In the genomic region with DNA sequence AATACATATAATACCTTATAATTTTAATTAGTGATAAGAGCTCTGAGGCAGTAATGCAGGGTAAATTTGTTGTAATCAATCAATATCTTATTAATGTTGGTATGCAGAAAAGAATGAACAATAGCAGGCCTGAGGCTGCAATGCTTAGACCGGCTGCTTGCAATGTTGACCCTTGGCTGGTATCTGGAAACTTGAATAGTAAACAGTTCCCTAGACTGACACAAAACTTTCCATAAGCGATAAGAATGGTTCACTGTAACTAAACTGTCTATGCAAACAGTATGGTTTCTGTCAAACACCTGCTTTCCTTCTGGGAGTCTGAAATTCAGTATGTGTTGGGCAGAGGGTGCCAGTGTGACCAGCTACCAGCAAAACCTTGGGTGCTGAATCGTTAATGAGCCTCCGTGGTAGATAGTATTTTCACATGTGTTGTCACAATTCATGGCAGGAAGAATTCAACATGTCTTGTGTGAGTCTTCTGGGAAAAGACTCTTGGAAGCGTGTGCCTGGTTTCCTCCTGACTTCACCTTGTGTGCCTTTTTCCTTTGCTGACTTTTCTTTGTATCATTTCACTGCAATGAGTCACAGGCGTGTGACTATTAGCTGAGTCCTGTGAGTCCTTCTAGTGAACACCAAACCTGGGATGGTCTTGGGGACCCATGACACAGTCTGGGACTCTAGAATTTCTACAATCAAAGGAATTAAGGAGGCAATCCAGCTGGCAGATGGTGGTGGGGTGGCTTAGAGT, we compare ENCODE assay signal across 1 cellular context.
TF ChIP-seq lines count a peak whose summit lies in the region.

No MANE protein-coding gene starts in this region.

TF ChIP-seq in GM23338, 12 proteins besides CTCF, POLR2A, EP300 and RAD21:
- TF ChIP-seq, protein P1, sequence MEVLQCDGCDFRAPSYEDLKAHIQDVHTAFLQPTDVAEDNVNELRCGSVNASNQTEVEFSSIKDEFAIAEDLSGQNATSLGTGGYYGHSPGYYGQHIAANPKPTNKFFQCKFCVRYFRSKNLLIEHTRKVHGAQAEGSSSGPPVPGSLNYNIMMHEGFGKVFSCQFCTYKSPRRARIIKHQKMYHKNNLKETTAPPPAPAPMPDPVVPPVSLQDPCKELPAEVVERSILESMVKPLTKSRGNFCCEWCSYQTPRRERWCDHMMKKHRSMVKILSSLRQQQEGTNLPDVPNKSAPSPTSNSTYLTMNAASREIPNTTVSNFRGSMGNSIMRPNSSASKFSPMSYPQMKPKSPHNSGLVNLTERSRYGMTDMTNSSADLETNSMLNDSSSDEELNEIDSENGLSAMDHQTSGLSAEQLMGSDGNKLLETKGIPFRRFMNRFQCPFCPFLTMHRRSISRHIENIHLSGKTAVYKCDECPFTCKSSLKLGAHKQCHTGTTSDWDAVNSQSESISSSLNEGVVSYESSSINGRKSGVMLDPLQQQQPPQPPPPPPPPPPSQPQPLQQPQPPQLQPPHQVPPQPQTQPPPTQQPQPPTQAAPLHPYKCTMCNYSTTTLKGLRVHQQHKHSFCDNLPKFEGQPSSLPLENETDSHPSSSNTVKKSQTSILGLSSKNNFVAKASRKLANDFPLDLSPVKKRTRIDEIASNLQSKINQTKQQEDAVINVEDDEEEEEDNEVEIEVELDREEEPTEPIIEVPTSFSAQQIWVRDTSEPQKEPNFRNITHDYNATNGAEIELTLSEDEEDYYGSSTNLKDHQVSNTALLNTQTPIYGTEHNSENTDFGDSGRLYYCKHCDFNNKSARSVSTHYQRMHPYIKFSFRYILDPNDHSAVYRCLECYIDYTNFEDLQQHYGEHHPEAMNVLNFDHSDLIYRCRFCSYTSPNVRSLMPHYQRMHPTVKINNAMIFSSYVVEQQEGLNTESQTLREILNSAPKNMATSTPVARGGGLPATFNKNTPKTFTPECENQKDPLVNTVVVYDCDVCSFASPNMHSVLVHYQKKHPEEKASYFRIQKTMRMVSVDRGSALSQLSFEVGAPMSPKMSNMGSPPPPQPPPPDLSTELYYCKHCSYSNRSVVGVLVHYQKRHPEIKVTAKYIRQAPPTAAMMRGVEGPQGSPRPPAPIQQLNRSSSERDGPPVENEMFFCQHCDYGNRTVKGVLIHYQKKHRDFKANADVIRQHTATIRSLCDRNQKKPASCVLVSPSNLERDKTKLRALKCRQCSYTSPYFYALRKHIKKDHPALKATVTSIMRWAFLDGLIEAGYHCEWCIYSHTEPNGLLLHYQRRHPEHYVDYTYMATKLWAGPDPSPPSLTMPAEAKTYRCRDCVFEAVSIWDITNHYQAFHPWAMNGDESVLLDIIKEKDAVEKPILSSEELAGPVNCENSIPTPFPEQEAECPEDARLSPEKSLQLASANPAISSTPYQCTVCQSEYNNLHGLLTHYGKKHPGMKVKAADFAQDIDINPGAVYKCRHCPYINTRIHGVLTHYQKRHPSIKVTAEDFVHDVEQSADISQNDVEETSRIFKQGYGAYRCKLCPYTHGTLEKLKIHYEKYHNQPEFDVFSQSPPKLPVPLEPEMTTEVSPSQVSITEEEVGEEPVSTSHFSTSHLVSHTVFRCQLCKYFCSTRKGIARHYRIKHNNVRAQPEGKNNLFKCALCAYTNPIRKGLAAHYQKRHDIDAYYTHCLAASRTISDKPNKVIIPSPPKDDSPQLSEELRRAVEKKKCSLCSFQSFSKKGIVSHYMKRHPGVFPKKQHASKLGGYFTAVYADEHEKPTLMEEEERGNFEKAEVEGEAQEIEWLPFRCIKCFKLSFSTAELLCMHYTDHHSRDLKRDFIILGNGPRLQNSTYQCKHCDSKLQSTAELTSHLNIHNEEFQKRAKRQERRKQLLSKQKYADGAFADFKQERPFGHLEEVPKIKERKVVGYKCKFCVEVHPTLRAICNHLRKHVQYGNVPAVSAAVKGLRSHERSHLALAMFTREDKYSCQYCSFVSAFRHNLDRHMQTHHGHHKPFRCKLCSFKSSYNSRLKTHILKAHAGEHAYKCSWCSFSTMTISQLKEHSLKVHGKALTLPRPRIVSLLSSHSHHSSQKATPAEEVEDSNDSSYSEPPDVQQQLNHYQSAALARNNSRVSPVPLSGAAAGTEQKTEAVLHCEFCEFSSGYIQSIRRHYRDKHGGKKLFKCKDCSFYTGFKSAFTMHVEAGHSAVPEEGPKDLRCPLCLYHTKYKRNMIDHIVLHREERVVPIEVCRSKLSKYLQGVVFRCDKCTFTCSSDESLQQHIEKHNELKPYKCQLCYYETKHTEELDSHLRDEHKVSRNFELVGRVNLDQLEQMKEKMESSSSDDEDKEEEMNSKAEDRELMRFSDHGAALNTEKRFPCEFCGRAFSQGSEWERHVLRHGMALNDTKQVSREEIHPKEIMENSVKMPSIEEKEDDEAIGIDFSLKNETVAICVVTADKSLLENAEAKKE (CRISPR knock-in tag; IDR thresholded peaks at IDR 0.05) = no peak
- TF ChIP-seq EZH2phosphoT487 (IDR thresholded peaks at IDR 0.05; ENCODE audit: unreplicated experiment) (no peak), STAT1 (IDR thresholded peaks at IDR 0.05; ENCODE audit: unreplicated experiment) (no peak), ZNF331 (CRISPR knock-in tag; IDR thresholded peaks at IDR 0.05; ENCODE audit: low read depth) (no peak), EZH2 (IDR thresholded peaks at IDR 0.05; ENCODE audit: low read depth, unreplicated experiment) (no peak), JUNB (IDR thresholded peaks at IDR 0.05; ENCODE audit: unreplicated experiment) (no peak), POLR2AphosphoS5 (IDR thresholded peaks at IDR 0.05; ENCODE audit: low read depth) (no peak), CREB1 (CRISPR knock-in tag; IDR thresholded peaks at IDR 0.05; ENCODE audit: low read depth) (no peak), ZNF114 (CRISPR knock-in tag; IDR thresholded peaks at IDR 0.05) (no peak), NANOG (IDR thresholded peaks at IDR 0.05; ENCODE audit: borderline replicate concordance) (no peak)
- TF ChIP-seq, protein P2, sequence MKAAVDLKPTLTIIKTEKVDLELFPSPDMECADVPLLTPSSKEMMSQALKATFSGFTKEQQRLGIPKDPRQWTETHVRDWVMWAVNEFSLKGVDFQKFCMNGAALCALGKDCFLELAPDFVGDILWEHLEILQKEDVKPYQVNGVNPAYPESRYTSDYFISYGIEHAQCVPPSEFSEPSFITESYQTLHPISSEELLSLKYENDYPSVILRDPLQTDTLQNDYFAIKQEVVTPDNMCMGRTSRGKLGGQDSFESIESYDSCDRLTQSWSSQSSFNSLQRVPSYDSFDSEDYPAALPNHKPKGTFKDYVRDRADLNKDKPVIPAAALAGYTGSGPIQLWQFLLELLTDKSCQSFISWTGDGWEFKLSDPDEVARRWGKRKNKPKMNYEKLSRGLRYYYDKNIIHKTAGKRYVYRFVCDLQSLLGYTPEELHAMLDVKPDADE (IDR thresholded peaks at IDR 0.05) = no peak
- TF ChIP-seq, protein P3, sequence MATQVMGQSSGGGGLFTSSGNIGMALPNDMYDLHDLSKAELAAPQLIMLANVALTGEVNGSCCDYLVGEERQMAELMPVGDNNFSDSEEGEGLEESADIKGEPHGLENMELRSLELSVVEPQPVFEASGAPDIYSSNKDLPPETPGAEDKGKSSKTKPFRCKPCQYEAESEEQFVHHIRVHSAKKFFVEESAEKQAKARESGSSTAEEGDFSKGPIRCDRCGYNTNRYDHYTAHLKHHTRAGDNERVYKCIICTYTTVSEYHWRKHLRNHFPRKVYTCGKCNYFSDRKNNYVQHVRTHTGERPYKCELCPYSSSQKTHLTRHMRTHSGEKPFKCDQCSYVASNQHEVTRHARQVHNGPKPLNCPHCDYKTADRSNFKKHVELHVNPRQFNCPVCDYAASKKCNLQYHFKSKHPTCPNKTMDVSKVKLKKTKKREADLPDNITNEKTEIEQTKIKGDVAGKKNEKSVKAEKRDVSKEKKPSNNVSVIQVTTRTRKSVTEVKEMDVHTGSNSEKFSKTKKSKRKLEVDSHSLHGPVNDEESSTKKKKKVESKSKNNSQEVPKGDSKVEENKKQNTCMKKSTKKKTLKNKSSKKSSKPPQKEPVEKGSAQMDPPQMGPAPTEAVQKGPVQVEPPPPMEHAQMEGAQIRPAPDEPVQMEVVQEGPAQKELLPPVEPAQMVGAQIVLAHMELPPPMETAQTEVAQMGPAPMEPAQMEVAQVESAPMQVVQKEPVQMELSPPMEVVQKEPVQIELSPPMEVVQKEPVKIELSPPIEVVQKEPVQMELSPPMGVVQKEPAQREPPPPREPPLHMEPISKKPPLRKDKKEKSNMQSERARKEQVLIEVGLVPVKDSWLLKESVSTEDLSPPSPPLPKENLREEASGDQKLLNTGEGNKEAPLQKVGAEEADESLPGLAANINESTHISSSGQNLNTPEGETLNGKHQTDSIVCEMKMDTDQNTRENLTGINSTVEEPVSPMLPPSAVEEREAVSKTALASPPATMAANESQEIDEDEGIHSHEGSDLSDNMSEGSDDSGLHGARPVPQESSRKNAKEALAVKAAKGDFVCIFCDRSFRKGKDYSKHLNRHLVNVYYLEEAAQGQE (IDR thresholded peaks at IDR 0.05; ENCODE audit: unreplicated experiment) = no peak
